In the genomic region with DNA sequence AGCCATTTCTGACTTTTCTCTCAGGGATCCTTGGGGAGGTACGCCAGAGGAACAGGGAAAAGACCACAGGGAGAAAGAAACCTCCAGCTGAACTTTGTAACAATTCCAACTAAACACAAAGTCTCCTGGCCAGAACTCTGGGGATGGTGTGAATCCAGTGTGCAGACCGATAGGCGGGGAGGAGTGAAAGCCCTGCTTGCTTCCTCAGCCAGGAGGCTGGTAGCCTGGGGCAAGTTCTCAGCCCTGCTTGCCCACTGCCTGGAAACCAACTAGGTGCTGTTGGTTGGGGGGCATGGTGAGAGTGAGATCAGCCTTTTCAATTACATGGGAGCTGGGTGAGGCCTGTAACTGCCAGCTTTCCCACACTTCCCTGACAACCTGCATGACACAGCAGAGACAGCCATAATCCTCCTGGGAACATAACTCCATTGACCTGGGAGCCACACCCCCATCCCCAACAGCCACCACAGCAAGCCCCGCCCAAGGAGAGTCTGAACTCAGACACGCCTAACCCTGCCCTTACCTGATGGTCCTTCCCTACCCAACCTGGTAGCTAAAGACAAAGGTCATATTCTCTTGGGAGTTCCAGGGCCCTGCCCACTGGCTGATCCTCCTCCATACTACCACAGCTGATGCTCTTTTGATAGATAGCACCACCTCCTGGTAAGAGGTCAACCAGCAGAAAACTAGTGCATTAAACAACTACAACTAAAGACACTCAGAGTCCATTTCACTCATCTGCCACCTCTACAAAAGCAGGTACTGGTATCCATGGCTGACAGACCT, we compare ENCODE assay signal across 8 cellular contexts.
DNase-seq lines count a peak whose midpoint lies in the region; ATAC-seq, FAIRE-seq and TF ChIP-seq lines count a peak whose summit lies in the region.

No MANE protein-coding gene starts in this region.

- H3K4me1 ChIP-seq in HEK293 (ENCODE audit: control insufficient read depth, insufficient read depth, low read length) (no peaks in the 10 kb centered on the region), SJCRH30 (no peaks in the 10 kb centered on the region), right atrium auricular region (no peaks in the 10 kb centered on the region)

- DNase-seq in D721Med (ENCODE audit: insufficient read length, low spot score) (no peak), SJCRH30 (peak; percentile 15 to 49), iPS-NIHi11 (ENCODE audit: low spot score) (peak; percentile 28), GOT3 (lab: John Stamatoyannopoulos, UW) (no peak), right atrium auricular region (ENCODE audit: low spot score) (no peak)

- CTCF ChIA-PET in HEK293 (lab: Yijun Ruan, JAX): interaction anchor here (0.6 to 1.6 kb wide), 9 partner anchors 9 to 271 kb away, joined by 3 to 6 read pairs (median 5); a partner anchor contains a TSS

- no peak for FAIRE-seq in D721Med (lab: Jason Lieb, UNC)

- H3K9me3 ChIP-seq in HEK293 (ENCODE audit: control insufficient read depth, insufficient read depth, low read depth, low read length) (no peaks in the 10 kb centered on the region), SJCRH30 (replicated peaks) (peaks cover 3% of the 10 kb centered on the region; the same call in 1 of the 2 replicates), right atrium auricular region (no peaks in the 10 kb centered on the region)

- H3K27ac ChIP-seq in HEK293 (ENCODE audit: extremely low read depth, low read depth, low read length) (no peak overlapping the region), SJCRH30 (no peak overlapping the region), right atrium auricular region (no peak overlapping the region)

- H3K4me3 ChIP-seq in HEK293 (ENCODE audit: low read depth, low read length) (no peak overlapping the region), SJCRH30 (no peak overlapping the region), right atrium auricular region (no peak overlapping the region)

- POLR2A ChIA-PET in HEK293 (lab: Yijun Ruan, JAX): interaction anchor here (2.1 kb wide), 1 partner anchor 12 kb away, joined by 10 read pairs; no protein-coding TSS in a partner anchor

- TF ChIP-seq CTCF in D721Med (IDR thresholded peaks at IDR 0.05; ENCODE audit: insufficient read depth, missing control alignments) (peak; percentile 18), HEK293 (tag by site-specific recombination; IDR thresholded peaks at IDR 0.05) (0 out of 2 replicates have a peak, but pooled peaks have one; percentile 11), right atrium auricular region (IDR thresholded peaks at IDR 0.05) (no peak)

- H3K27me3 ChIP-seq in SJCRH30: no peaks in the 10 kb centered on the region
- H3K27me3 ChIP-seq in right atrium auricular region: no peaks in the 10 kb centered on the region

- no peaks in the 10 kb centered on the region for H3K36me3 ChIP-seq in HEK293 (ENCODE audit: control insufficient read depth in 2 of 2, insufficient read depth in 1 of 2, low read length in 2 of 2)
- no peaks in the 10 kb centered on the region for H3K36me3 ChIP-seq in SJCRH30
- no peaks in the 10 kb centered on the region for H3K36me3 ChIP-seq in right atrium auricular region

- ATAC-seq in HG03460 (IDR thresholded peaks at IDR 0.05; ENCODE audit: unreplicated experiment) (no peak), HG03280 (IDR thresholded peaks at IDR 0.05; ENCODE audit: unreplicated experiment) (no peak)

TF ChIP-seq in HEK293, 187 proteins besides CTCF, POLR2A, EP300 and RAD21:
- peak; percentile 35 for TF ChIP-seq ZNF654 (tag by site-specific recombination; IDR thresholded peaks at IDR 0.05; ENCODE audit: low read depth)
- TF ChIP-seq, protein P1, sequence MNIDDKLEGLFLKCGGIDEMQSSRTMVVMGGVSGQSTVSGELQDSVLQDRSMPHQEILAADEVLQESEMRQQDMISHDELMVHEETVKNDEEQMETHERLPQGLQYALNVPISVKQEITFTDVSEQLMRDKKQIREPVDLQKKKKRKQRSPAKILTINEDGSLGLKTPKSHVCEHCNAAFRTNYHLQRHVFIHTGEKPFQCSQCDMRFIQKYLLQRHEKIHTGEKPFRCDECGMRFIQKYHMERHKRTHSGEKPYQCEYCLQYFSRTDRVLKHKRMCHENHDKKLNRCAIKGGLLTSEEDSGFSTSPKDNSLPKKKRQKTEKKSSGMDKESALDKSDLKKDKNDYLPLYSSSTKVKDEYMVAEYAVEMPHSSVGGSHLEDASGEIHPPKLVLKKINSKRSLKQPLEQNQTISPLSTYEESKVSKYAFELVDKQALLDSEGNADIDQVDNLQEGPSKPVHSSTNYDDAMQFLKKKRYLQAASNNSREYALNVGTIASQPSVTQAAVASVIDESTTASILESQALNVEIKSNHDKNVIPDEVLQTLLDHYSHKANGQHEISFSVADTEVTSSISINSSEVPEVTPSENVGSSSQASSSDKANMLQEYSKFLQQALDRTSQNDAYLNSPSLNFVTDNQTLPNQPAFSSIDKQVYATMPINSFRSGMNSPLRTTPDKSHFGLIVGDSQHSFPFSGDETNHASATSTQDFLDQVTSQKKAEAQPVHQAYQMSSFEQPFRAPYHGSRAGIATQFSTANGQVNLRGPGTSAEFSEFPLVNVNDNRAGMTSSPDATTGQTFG (tag by site-specific recombination; IDR thresholded peaks at IDR 0.05; ENCODE audit: borderline replicate concordance): no peak
- peak; percentile 46 for TF ChIP-seq KLF9 (tag by site-specific recombination; IDR thresholded peaks at IDR 0.05; ENCODE audit: low read depth)
- TF ChIP-seq, protein P2, sequence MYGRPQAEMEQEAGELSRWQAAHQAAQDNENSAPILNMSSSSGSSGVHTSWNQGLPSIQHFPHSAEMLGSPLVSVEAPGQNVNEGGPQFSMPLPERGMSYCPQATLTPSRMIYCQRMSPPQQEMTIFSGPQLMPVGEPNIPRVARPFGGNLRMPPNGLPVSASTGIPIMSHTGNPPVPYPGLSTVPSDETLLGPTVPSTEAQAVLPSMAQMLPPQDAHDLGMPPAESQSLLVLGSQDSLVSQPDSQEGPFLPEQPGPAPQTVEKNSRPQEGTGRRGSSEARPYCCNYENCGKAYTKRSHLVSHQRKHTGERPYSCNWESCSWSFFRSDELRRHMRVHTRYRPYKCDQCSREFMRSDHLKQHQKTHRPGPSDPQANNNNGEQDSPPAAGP (tag by site-specific recombination; IDR thresholded peaks at IDR 0.05): 0 out of 2 replicates have a peak, but pooled peaks have one; percentile 25
- TF ChIP-seq ZNF292 (tag by site-specific recombination; IDR thresholded peaks at IDR 0.05; ENCODE audit: borderline replicate concordance, low read depth): no peak
- TF ChIP-seq EGR2 (tag by site-specific recombination; IDR thresholded peaks at IDR 0.05; ENCODE audit: low read depth): 0 out of 2 replicates have a peak, but pooled peaks have one; percentile 8
- TF ChIP-seq, protein P3, sequence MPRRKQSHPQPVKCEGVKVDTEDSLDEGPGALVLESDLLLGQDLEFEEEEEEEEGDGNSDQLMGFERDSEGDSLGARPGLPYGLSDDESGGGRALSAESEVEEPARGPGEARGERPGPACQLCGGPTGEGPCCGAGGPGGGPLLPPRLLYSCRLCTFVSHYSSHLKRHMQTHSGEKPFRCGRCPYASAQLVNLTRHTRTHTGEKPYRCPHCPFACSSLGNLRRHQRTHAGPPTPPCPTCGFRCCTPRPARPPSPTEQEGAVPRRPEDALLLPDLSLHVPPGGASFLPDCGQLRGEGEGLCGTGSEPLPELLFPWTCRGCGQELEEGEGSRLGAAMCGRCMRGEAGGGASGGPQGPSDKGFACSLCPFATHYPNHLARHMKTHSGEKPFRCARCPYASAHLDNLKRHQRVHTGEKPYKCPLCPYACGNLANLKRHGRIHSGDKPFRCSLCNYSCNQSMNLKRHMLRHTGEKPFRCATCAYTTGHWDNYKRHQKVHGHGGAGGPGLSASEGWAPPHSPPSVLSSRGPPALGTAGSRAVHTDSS (tag by site-specific recombination; IDR thresholded peaks at IDR 0.05): no peak
- peak; percentile 89 for TF ChIP-seq KLF1 (tag by site-specific recombination; IDR thresholded peaks at IDR 0.05)
- no peak for TF ChIP-seq ZNF174 (tag by site-specific recombination; IDR thresholded peaks at IDR 0.05)
- no peak for TF ChIP-seq ZNF394 (tag by site-specific recombination; IDR thresholded peaks at IDR 0.05; ENCODE audit: borderline replicate concordance)
- TF ChIP-seq HOXC10 (CRISPR knock-in tag; IDR thresholded peaks at IDR 0.05): no peak
- no peak for TF ChIP-seq GLI2 (tag by site-specific recombination; IDR thresholded peaks at IDR 0.05; ENCODE audit: borderline replicate concordance, low read depth)
- no peak for TF ChIP-seq ZNF335 (tag by site-specific recombination; conservative IDR thresholded peaks at IDR 0.05)
TF ChIP-seq in HEK293: peak in this region for 5.

Comparison
In these comparisons a context has a peak if more than half of its experiments do, and no peak if none do; other contexts are left out.
1. DNase-seq: peak in SJCRH30 (2 of 2) and iPS-NIHi11 (single experiment); none in D721Med (single experiment), GOT3 (single experiment) and right atrium auricular region (single experiment).
2. CTCF ChIP-seq: peak in D721Med (single experiment) and HEK293 (single experiment); none in right atrium auricular region (0 of 2).